In the genomic region with DNA sequence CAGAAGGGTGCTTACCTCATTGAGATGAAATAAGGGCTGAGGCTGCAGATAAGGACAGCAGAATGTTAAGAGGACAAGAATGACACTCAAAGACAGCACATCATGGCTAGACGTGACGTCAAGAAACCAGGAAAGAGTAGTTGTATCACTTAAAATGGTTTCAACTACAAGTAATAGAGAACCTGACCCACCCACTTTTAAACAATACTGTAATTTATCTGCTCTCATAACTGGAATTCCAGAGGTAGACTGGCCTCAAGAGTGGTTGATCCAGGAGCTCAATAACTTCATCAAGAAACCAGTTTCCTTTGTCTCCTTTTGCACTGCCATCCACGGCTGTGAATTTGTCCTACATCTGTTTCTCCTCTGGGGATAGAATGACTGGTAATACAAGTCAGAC, we compare ENCODE assay signal across 20 cellular contexts.
DNase-seq lines count a peak whose midpoint lies in the region; ATAC-seq and TF ChIP-seq lines count a peak whose summit lies in the region.
"Had no signal": no experiment of that assay in that cellular context is flagged by ENCODE, and none has a peak within 500 bp of the region (broad histone marks: within the 10 kb centered on the region; RNA-seq: fewer than 3 reads in every experiment).

No MANE protein-coding gene starts in this region.

- peaks cover 25% of the 10 kb centered on the region for H3K4me1 Mint-ChIP-seq in type B pancreatic cell (ENCODE audit: unreplicated experiment)
- H3K4me1 Mint-ChIP-seq in CD8-positive, alpha-beta T cell (ENCODE audit: low read depth): no peaks in the 10 kb centered on the region

- no peak overlapping the region for H4K8ac ChIP-seq in mesendoderm (ENCODE audit: low read depth, low read length)

- no peaks in the 10 kb centered on the region for H4K20me1 ChIP-seq in mammary epithelial cell (ENCODE audit: insufficient read depth, low read length)

- no peak for TF ChIP-seq POLR2A in breast epithelium (IDR thresholded peaks at IDR 0.05)

- POLR2A ChIA-PET in CD8-positive, alpha-beta T cell (lab: Charles Lee): no interaction called here

- in situ Hi-C loops in mammary epithelial cell (cut with MboI; ENCODE audit: low sequenced_read_pairs in 2 of 2): no loop called here

- no peak overlapping the region for H2AK5ac ChIP-seq in mesendoderm (ENCODE audit: low read length)

- no peak overlapping the region for H3K9ac ChIP-seq in mammary epithelial cell (ENCODE audit: insufficient read depth, low read length)
- H3K9ac ChIP-seq in mesendoderm (ENCODE audit: low read length): no peak overlapping the region

- H2BK120ac ChIP-seq in mesendoderm (ENCODE audit: low read depth, low read length): peak overlapping the region; percentile 54

- peak overlapping the region; percentile 98 for H3K27ac Mint-ChIP-seq in type B pancreatic cell
- no peak overlapping the region for H3K27ac Mint-ChIP-seq in CD8-positive, alpha-beta T cell

- no peak overlapping the region for H2BK5ac ChIP-seq in mesendoderm (ENCODE audit: low read length)

- intact Hi-C loops in mammary epithelial cell (cut with micrococcal nuclease): no loop called here
- intact Hi-C loops in breast epithelium (cut with DNase I; ENCODE audit: low total_unique reads): no loop called here
- intact Hi-C loops in CD8-positive, alpha-beta T cell (cut with DNase I, micrococcal nuclease): no loop called here

- H3K79me2 ChIP-seq in mammary epithelial cell (ENCODE audit: insufficient read depth, low read length): no peaks in the 10 kb centered on the region
- no peaks in the 10 kb centered on the region for H3K79me2 ChIP-seq in mesendoderm (ENCODE audit: control insufficient read depth, insufficient read depth, low read length)

- H3K36me3 ChIP-seq in mammary epithelial cell (ENCODE audit: insufficient read depth, low read length): no peaks in the 10 kb centered on the region
- no peaks in the 10 kb centered on the region for H3K36me3 ChIP-seq in breast epithelium
- no peaks in the 10 kb centered on the region for H3K36me3 ChIP-seq in mesendoderm (ENCODE audit: control insufficient read depth, insufficient read depth, low read length)
- H3K36me3 ChIP-seq in CD8-positive, alpha-beta T cell (ENCODE audit: insufficient read depth, low read length): no peaks in the 10 kb centered on the region
- H3K36me3 ChIP-seq: SJSA1 had no signal

- no peaks in the 10 kb centered on the region for H3K27me3 Mint-ChIP-seq in type B pancreatic cell
- H3K27me3 Mint-ChIP-seq in CD8-positive, alpha-beta T cell (ENCODE audit: low read depth): no peaks in the 10 kb centered on the region

- no peak overlapping the region for H3K23ac ChIP-seq in mesendoderm (ENCODE audit: low read length)

- H3K4me1 ChIP-seq in mammary epithelial cell (ENCODE audit: insufficient read depth, low read length): no peaks in the 10 kb centered on the region
- H3K4me1 ChIP-seq in breast epithelium: no peaks in the 10 kb centered on the region
- H3K4me1 ChIP-seq in mesendoderm (ENCODE audit: control insufficient read depth, low read depth, low read length): peaks cover 7% of the 10 kb centered on the region
- no peaks in the 10 kb centered on the region for H3K4me1 ChIP-seq in CD8-positive, alpha-beta T cell (ENCODE audit: insufficient read depth, low read length)
- H3K4me1 ChIP-seq: SJSA1 had no signal

- H3K27ac ChIP-seq in mammary epithelial cell (ENCODE audit: insufficient read depth, low read depth, low read length) (no peak overlapping the region), breast epithelium (no peak overlapping the region), mesendoderm (ENCODE audit: low read depth, low read length) (no peak overlapping the region)
- H3K27ac ChIP-seq in CD8-positive, alpha-beta T cell (ENCODE audit: low read depth, low read length): no peak overlapping the region
- H3K27ac ChIP-seq: 22Rv1, C4-2B, SJSA1 had no signal

- no peak overlapping the region for H3K56ac ChIP-seq in mesendoderm (ENCODE audit: low read length)

- H3K4me3 Mint-ChIP-seq in type B pancreatic cell: peak overlapping the region; percentile 57
- H3K4me3 Mint-ChIP-seq in CD8-positive, alpha-beta T cell: no peak overlapping the region

- H2AFZ ChIP-seq in mammary epithelial cell (ENCODE audit: low read depth, low read length): no peak overlapping the region

- H3K4me2 ChIP-seq in mammary epithelial cell (ENCODE audit: insufficient read depth, low read depth, low read length) (no peak overlapping the region), mesendoderm (ENCODE audit: low read length) (no peak overlapping the region)

- peaks cover 7% of the 10 kb centered on the region for H3K9me3 Mint-ChIP-seq in type B pancreatic cell
- H3K9me3 Mint-ChIP-seq in CD8-positive, alpha-beta T cell: no peaks in the 10 kb centered on the region

- no peak overlapping the region for H2BK15ac ChIP-seq in mesendoderm (replicated peaks; ENCODE audit: low read depth)

- dilution Hi-C loops in mammary epithelial cell (cut with HindIII; ENCODE audit: low sequenced_read_pairs): no loop called here

- CTCF ChIA-PET in mammary epithelial cell (lab: Charles Lee; ENCODE audit: low non-redundant PET): no interaction called here
- CTCF ChIA-PET in CD8-positive, alpha-beta T cell (lab: Charles Lee): no interaction called here

- no peak overlapping the region for H3K4ac ChIP-seq in mesendoderm (ENCODE audit: low read depth, low read length)

- peaks cover 4% of the 10 kb centered on the region for H3K36me3 Mint-ChIP-seq in type B pancreatic cell
- no peaks in the 10 kb centered on the region for H3K36me3 Mint-ChIP-seq in CD8-positive, alpha-beta T cell

- no peaks in the 10 kb centered on the region for H3K79me1 ChIP-seq in mesendoderm (ENCODE audit: low read length)

- peak; percentile 11 for DNase-seq in mammary epithelial cell
- DNase-seq in breast epithelium (ENCODE audit: low spot score in 2 of 2): no peak
- DNase-seq in cardiac fibroblast (ENCODE audit: low read depth in 2 of 2): peak; percentile 6 to 54
- DNase-seq in mesendoderm: no peak
- no peak for DNase-seq in type B pancreatic cell (ENCODE audit: extremely low spot score, unreplicated experiment)
- no peak for DNase-seq in CD8-positive, alpha-beta T cell
- DNase-seq in SK-N-DZ (ENCODE audit: low spot score): no peak
- DNase-seq: AML-193, DMS 273 treated with DMSO at 0.1 percent for 48 hours, DND-41, KBM-7, NCI-H1105 treated with DMSO at 0.1 percent for 48 hours, NCI-H187, NCI-H2171, NCI-H446 treated with DMSO at 0.1 percent for 48 hours had no signal

- no peaks in the 10 kb centered on the region for H3K9me3 ChIP-seq in mammary epithelial cell (replicated peaks; ENCODE audit: insufficient read depth, low read length)
- H3K9me3 ChIP-seq in breast epithelium: no peaks in the 10 kb centered on the region
- no peaks in the 10 kb centered on the region for H3K9me3 ChIP-seq in CD8-positive, alpha-beta T cell (ENCODE audit: low read length)
- H3K9me3 ChIP-seq: SJSA1 had no signal

- TF ChIP-seq CTCF in mammary epithelial cell (conservative IDR thresholded peaks at IDR 0.05 in 1 of 2, IDR thresholded peaks at IDR 0.05 in 1 of 2; ENCODE audit: extremely low read depth in 1 of 2, insufficient read depth in 1 of 2, low read depth in 1 of 2, low read length in 2 of 2): no peak
- TF ChIP-seq CTCF in breast epithelium (IDR thresholded peaks at IDR 0.05): no peak
- no peak for TF ChIP-seq CTCF in cardiac fibroblast (IDR thresholded peaks at IDR 0.05; ENCODE audit: low read depth, low read length)
- no peak for TF ChIP-seq CTCF in type B pancreatic cell (conservative IDR thresholded peaks at IDR 0.05)
- TF ChIP-seq CTCF in CD8-positive, alpha-beta T cell (IDR thresholded peaks at IDR 0.05): no peak

- no peak overlapping the region for H3K18ac ChIP-seq in mesendoderm (ENCODE audit: low read length)

- H3K27me3 ChIP-seq in mammary epithelial cell (ENCODE audit: insufficient read depth, low read length) (peaks cover 5% of the 10 kb centered on the region), breast epithelium (no peaks in the 10 kb centered on the region), mesendoderm (ENCODE audit: insufficient read depth, low read length, poor library complexity) (no peaks in the 10 kb centered on the region)
- no peaks in the 10 kb centered on the region for H3K27me3 ChIP-seq in CD8-positive, alpha-beta T cell (ENCODE audit: insufficient read depth, low read length)

- no peak for ATAC-seq in CD8-positive, alpha-beta T cell
- ATAC-seq in GM19351 (IDR thresholded peaks at IDR 0.05; ENCODE audit: unreplicated experiment): no peak
- ATAC-seq: Panc1 had no signal

- no TSS peak for BruUV-seq in mammary epithelial cell (replicated peaks; lab: Mats Ljungman, UMichigan)

- H3K4me3 ChIP-seq in mammary epithelial cell (replicated peaks in 1 of 3; ENCODE audit: insufficient read depth in 1 of 3, low read depth in 2 of 3, low read length in 3 of 3) (no peak overlapping the region), breast epithelium (no peak overlapping the region), cardiac fibroblast (replicated peaks in 1 of 2; ENCODE audit: low read depth in 2 of 2, low read length in 2 of 2) (no peak overlapping the region), mesendoderm (ENCODE audit: low read length) (no peak overlapping the region)
- no peak overlapping the region for H3K4me3 ChIP-seq in CD8-positive, alpha-beta T cell (ENCODE audit: low read depth, low read length)
- H3K4me3 ChIP-seq: SJSA1 had no signal

- no peak overlapping the region for H4K5ac ChIP-seq in mesendoderm (ENCODE audit: low read length)

- 37% methylated on average over 3 of the region's 3 CpGs for whole genome bisulfite sequencing in mammary epithelial cell (ENCODE audit: low coverage, missing lambda C conversion rate)
- WGBS in mesendoderm (ENCODE audit: extremely low coverage, insufficient coverage, low lambda C conversion rate): no CpG with 5 or more reads among the region's 3 CpGs

Comparison
In these comparisons a context has a peak if more than half of its experiments do, and no peak if none do; other contexts are left out.
1. DNase-seq: peak in mammary epithelial cell (single experiment) and cardiac fibroblast (2 of 2); none in breast epithelium (0 of 2), mesendoderm (single experiment), type B pancreatic cell (single experiment), CD8-positive, alpha-beta T cell (0 of 7) and SK-N-DZ (single experiment).